24 cellular contexts compared by ENCODE assay signal in the genomic region with DNA sequence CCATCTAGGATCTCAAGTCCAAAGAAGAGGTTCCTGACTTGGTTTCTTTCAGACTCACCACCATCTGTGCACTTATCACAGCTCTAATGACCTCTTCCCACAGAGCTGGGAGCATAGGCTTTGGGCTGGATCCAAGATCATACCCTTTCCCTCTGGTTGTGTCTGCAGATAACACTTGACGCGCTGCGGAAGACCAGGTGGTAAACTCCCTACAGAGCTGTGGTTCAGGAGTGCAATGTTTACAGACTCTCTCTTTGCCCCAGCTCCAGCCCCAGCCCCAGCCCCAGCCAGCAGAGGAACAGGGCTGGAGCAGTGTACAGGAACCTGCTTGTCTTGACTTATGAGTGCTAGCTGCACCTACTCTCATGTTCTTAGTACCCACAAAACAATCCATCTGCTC.
DNase-seq lines count a peak whose midpoint lies in the region; ATAC-seq and TF ChIP-seq lines count a peak whose summit lies in the region.
"Had no signal": no experiment of that assay in that cellular context is flagged by ENCODE, and none has a peak within 500 bp of the region (broad histone marks: within the 10 kb centered on the region; RNA-seq: fewer than 3 reads in every experiment).

No MANE protein-coding gene starts in this region.

- peak overlapping the region; percentile 1 for H3K27ac Mint-ChIP-seq in stimulated activated naive B cell treated with anti-CD40 and anti-IgM and Interleukin-4, amounts not matched to agents 10 μg/mL and 1 μg/mL and 100 μg/mL, for 72 hours
- H3K27ac Mint-ChIP-seq: activated CD8-positive, alpha-beta T cell treated with anti-CD3 and anti-CD28 coated beads, Interleukin-2, amount 10 ng/mL, durations not matched to agents 7 days and 5 days; natural killer cell treated with Interleukin-12 subunit alpha and Interleukin-12 subunit beta and Interleukin-15 and Interleukin-18, amount 100 ng/mL, for 72 hours; T-cell had no signal

- WGBS in heart right ventricle, 2 donors, result 33 to 73% methylated on average over 3 of the region's 3 CpGs

- DNase-seq in Right ventricle myocardium inferior (ENCODE audit: missing footprints) (no peak), left cardiac atrium (no peak), NCI-H2171 (lab: John Stamatoyannopoulos, UW) (peak; percentile 38), heart right ventricle (peak in 1 of 2 donors; percentile 14), foreskin fibroblast (no peak)
- DNase-seq in stimulated activated naive B cell treated with anti-CD40 and anti-IgM and Interleukin-4, amounts not matched to agents 10 μg/mL and 1 μg/mL and 100 μg/mL, for 72 hours, result no peak
- DNase-seq in activated CD4-positive, alpha-beta T cell treated with anti-CD3 and anti-CD28 coated beads for 1 hour, result no peak
- DNase-seq in stimulated activated naive CD8-positive, alpha-beta T cell treated with anti-CD3 and anti-CD28 coated beads, Interleukin-15, Interleukin-2, amounts not matched to agents 100 U/mL and 50 U/mL, for 24 hours, result no peak
- DNase-seq: activated CD8-positive, alpha-beta T cell treated with anti-CD3 and anti-CD28 coated beads, Interleukin-2, amount 10 ng/mL, durations not matched to agents 7 days and 5 days; esophagus squamous epithelium; GDM1; H9; NCI-H82; PC-9; stimulated activated CD4-positive, alpha-beta T cell treated with anti-CD3 and anti-CD28 coated beads, Interleukin-15, amount 100 ng/mL, for 24 hours; stimulated activated CD8-positive, alpha-beta memory T cell treated with anti-CD3 and anti-CD28 coated beads, Interleukin-4, amount 100 ng/mL, for 48 hours; substantia nigra; T-cell had no signal

- peaks cover 0 to 21% (median 0%) of the 10 kb centered on the region in 9 donors for H3K4me1 ChIP-seq in heart right ventricle
- H3K4me1 ChIP-seq: breast epithelium, esophagus squamous epithelium had no signal

- H3K4me3 ChIP-seq in heart right ventricle (no peak overlapping the region), foreskin fibroblast (ENCODE audit: low read depth in 1 of 2, low read length in 2 of 2) (no peak overlapping the region)
- H3K4me3 ChIP-seq: A549, breast epithelium, coronary artery, esophagus squamous epithelium, PC-9 had no signal

- TF ChIP-seq CTCF in heart right ventricle (IDR thresholded peaks at IDR 0.05) (no peak), foreskin fibroblast (IDR thresholded peaks at IDR 0.05; ENCODE audit: low read depth, low read length) (no peak)

- no peaks in the 10 kb centered on the region for H3K9me3 ChIP-seq in heart right ventricle
- H3K9me3 ChIP-seq: A549, breast epithelium, esophagus squamous epithelium had no signal

- no peak overlapping the region for H3K27ac ChIP-seq in heart right ventricle
- H3K27ac ChIP-seq: breast epithelium, coronary artery, esophagus squamous epithelium, PC-9 had no signal

- peaks cover 21% of the 10 kb centered on the region in 2 donors for H3K4me1 Mint-ChIP-seq in stimulated activated naive B cell treated with anti-CD40 and anti-IgM and Interleukin-4, amounts not matched to agents 10 μg/mL and 1 μg/mL and 100 μg/mL, for 72 hours
- H3K4me1 Mint-ChIP-seq: T-cell had no signal

- H3K36me3 Mint-ChIP-seq in stimulated activated naive B cell treated with anti-CD40 and anti-IgM and Interleukin-4, amounts not matched to agents 10 μg/mL and 1 μg/mL and 100 μg/mL, for 72 hours, result peaks cover 32 to 54% of the 10 kb centered on the region in 2 donors
- H3K36me3 Mint-ChIP-seq: natural killer cell treated with Interleukin-12 subunit alpha and Interleukin-12 subunit beta and Interleukin-15 and Interleukin-18, amount 100 ng/mL, for 72 hours; T-cell had no signal

- peaks cover 13 to 18% of the 10 kb centered on the region in 2 donors for H3K9me3 Mint-ChIP-seq in stimulated activated naive B cell treated with anti-CD40 and anti-IgM and Interleukin-4, amounts not matched to agents 10 μg/mL and 1 μg/mL and 100 μg/mL, for 72 hours
- H3K9me3 Mint-ChIP-seq: H9; natural killer cell treated with Interleukin-12 subunit alpha and Interleukin-12 subunit beta and Interleukin-15 and Interleukin-18, amount 100 ng/mL, for 72 hours; T-cell had no signal

- no peaks in the 10 kb centered on the region for H3K27me3 Mint-ChIP-seq in stimulated activated naive B cell treated with anti-CD40 and anti-IgM and Interleukin-4, amounts not matched to agents 10 μg/mL and 1 μg/mL and 100 μg/mL, for 72 hours

- H3K36me3 ChIP-seq in heart right ventricle, result peaks cover 0 to 33% (median 5%) of the 10 kb centered on the region in 9 donors
- H3K36me3 ChIP-seq: breast epithelium had no signal

- ATAC-seq in Right ventricle myocardium inferior (peak; percentile 61), left cardiac atrium (no peak), heart right ventricle (peak in 7 of 8 donors; percentile 20 to 88 (median 67))
- ATAC-seq in stimulated activated naive B cell treated with anti-CD40 and anti-IgM and Interleukin-4, amounts not matched to agents 10 μg/mL and 1 μg/mL and 100 μg/mL, for 72 hours (replicated peaks), result no peak
- ATAC-seq in stimulated activated naive CD8-positive, alpha-beta T cell treated with anti-CD3 and anti-CD28 coated beads, Interleukin-15, Interleukin-2, amounts not matched to agents 100 U/mL and 50 U/mL, for 24 hours, result no peak
- ATAC-seq: A549; activated CD4-positive, CD25-positive, alpha-beta regulatory T cell treated with anti-CD3 and anti-CD28 coated beads, Interleukin-2, amount 50 U/mL, for 24 hours; activated CD8-positive, alpha-beta T cell treated with anti-CD3 and anti-CD28 coated beads, Interleukin-2, amount 10 ng/mL, durations not matched to agents 7 days and 5 days; natural killer cell treated with Interleukin-12 subunit alpha and Interleukin-12 subunit beta and Interleukin-15 and Interleukin-18, amount 100 ng/mL, for 72 hours; sciatic nerve; T-cell had no signal

- no peaks in the 10 kb centered on the region for H3K27me3 ChIP-seq in heart right ventricle
- H3K27me3 ChIP-seq: breast epithelium, esophagus squamous epithelium had no signal

- no peak overlapping the region for H3K4me3 Mint-ChIP-seq in stimulated activated naive B cell treated with anti-CD40 and anti-IgM and Interleukin-4, amounts not matched to agents 10 μg/mL and 1 μg/mL and 100 μg/mL, for 72 hours
- H3K4me3 Mint-ChIP-seq: activated CD8-positive, alpha-beta T cell treated with anti-CD3 and anti-CD28 coated beads, Interleukin-2, amount 10 ng/mL, durations not matched to agents 7 days and 5 days; H9; natural killer cell treated with Interleukin-12 subunit alpha and Interleukin-12 subunit beta and Interleukin-15 and Interleukin-18, amount 100 ng/mL, for 72 hours; T-cell had no signal

- intact Hi-C loops in Right ventricle myocardium inferior (cut with DNase I) (no loop called here), left cardiac atrium (cut with DNase I) (no loop called here), heart right ventricle (cut with DNase I) (no loop called here)

Comparison
In these comparisons a context has a peak if more than half of its experiments do, and no peak if none do; other contexts are left out.
1. ATAC-seq: peak in Right ventricle myocardium inferior (single experiment) and heart right ventricle (7 of 8); none in left cardiac atrium (0 of 2), stimulated activated naive B cell treated with anti-CD40 and anti-IgM and Interleukin-4, amounts not matched to agents 10 μg/mL and 1 μg/mL and 100 μg/mL, for 72 hours (0 of 2) and stimulated activated naive CD8-positive, alpha-beta T cell treated with anti-CD3 and anti-CD28 coated beads, Interleukin-15, Interleukin-2, amounts not matched to agents 100 U/mL and 50 U/mL, for 24 hours (single experiment).